28 cellular contexts compared by ENCODE assay signal in genomic region chr16:5214466-5214865, GRCh38.
"Had no signal": no experiment of that assay in that cellular context is flagged by ENCODE, and none has a peak within 500 bp of the region (broad histone marks: within the 10 kb centered on the region; RNA-seq: fewer than 3 reads in every experiment).

No MANE protein-coding gene starts in this region.

- H3K36me3 Mint-ChIP-seq: memory B cell; mesothelial cell of epicardium; naive B cell; natural killer cell treated with Interleukin-12 subunit alpha and Interleukin-12 subunit beta and Interleukin-15 and Interleukin-18, amount 100 ng/mL, for 72 hours; stimulated activated memory B cell treated with anti-CD40 and anti-IgM and Interleukin-4, amounts not matched to agents 10 μg/mL and 1 μg/mL and 100 μg/mL, for 72 hours; type B pancreatic cell had no signal

- H3K9me3 ChIP-seq: mucosa of descending colon, prostate gland, right atrium auricular region, testis, tibial artery had no signal

- H3K4me1 Mint-ChIP-seq: memory B cell; naive B cell; stimulated activated memory B cell treated with anti-CD40 and anti-IgM and Interleukin-4, amounts not matched to agents 10 μg/mL and 1 μg/mL and 100 μg/mL, for 72 hours had no signal

- ATAC-seq: foreskin keratinocyte; gastroesophageal sphincter; heart left ventricle; left lobe of liver; mucosa of descending colon; natural killer cell treated with Interleukin-12 subunit alpha and Interleukin-12 subunit beta and Interleukin-15 and Interleukin-18, amount 100 ng/mL, for 72 hours; stimulated activated memory B cell treated with anti-CD40 and anti-IgM and Interleukin-4, amounts not matched to agents 10 μg/mL and 1 μg/mL and 100 μg/mL, for 72 hours; stimulated activated naive CD8-positive, alpha-beta T cell treated with anti-CD3 and anti-CD28 coated beads, Interleukin-15, Interleukin-2, amounts not matched to agents 100 U/mL and 50 U/mL, for 24 hours had no signal

- H3K36me3 ChIP-seq: esophagus muscularis mucosa, gastroesophageal sphincter, heart left ventricle, prostate gland, right atrium auricular region, spleen, tibial artery had no signal

- H3K27ac ChIP-seq: dorsolateral prefrontal cortex, esophagus muscularis mucosa, foreskin keratinocyte, gastroesophageal sphincter, heart left ventricle, hepatocyte, parathyroid adenoma, prostate gland, right atrium auricular region, skin epidermis, spleen, testis, tibial artery had no signal

- DNase-seq: dorsolateral prefrontal cortex; effector CD4-positive, alpha-beta T cell; foreskin keratinocyte; heart left ventricle; kidney; mucosa of descending colon; naive B cell; spleen; stimulated activated CD4-positive, alpha-beta T cell treated with anti-CD3 and anti-CD28 coated beads, Interleukin-4, amount 100 ng/mL, for 4 hours; stimulated activated naive CD8-positive, alpha-beta T cell treated with anti-CD3 and anti-CD28 coated beads, Interleukin-15, Interleukin-2, amounts not matched to agents 100 U/mL and 50 U/mL, for 24 hours; substantia nigra; testis; tibial artery had no signal

- H3K4me3 ChIP-seq: dorsolateral prefrontal cortex, esophagus muscularis mucosa, gastroesophageal sphincter, heart left ventricle, hepatocyte, lung, mucosa of descending colon, prostate gland, right atrium auricular region, skin epidermis, spleen, testis, tibial artery had no signal

- H3K9me3 Mint-ChIP-seq: memory B cell; mesothelial cell of epicardium; natural killer cell treated with Interleukin-12 subunit alpha and Interleukin-12 subunit beta and Interleukin-15 and Interleukin-18, amount 100 ng/mL, for 72 hours; neural crest cell; stimulated activated memory B cell treated with anti-CD40 and anti-IgM and Interleukin-4, amounts not matched to agents 10 μg/mL and 1 μg/mL and 100 μg/mL, for 72 hours; type B pancreatic cell had no signal

- H3K9ac ChIP-seq: parathyroid adenoma had no signal

- H3K27me3 ChIP-seq: foreskin keratinocyte, hepatocyte, right atrium auricular region, testis had no signal

- H3K4me3 Mint-ChIP-seq: memory B cell; mesothelial cell of epicardium; naive B cell; natural killer cell treated with Interleukin-12 subunit alpha and Interleukin-12 subunit beta and Interleukin-15 and Interleukin-18, amount 100 ng/mL, for 72 hours; neural crest cell; stimulated activated memory B cell treated with anti-CD40 and anti-IgM and Interleukin-4, amounts not matched to agents 10 μg/mL and 1 μg/mL and 100 μg/mL, for 72 hours; type B pancreatic cell had no signal

- H3K4me1 ChIP-seq: esophagus muscularis mucosa, foreskin keratinocyte, gastroesophageal sphincter, heart left ventricle, parathyroid adenoma, prostate gland, right atrium auricular region, spleen, testis, tibial artery had no signal

- H3K27ac Mint-ChIP-seq: memory B cell; mesothelial cell of epicardium; natural killer cell treated with Interleukin-12 subunit alpha and Interleukin-12 subunit beta and Interleukin-15 and Interleukin-18, amount 100 ng/mL, for 72 hours; stimulated activated memory B cell treated with anti-CD40 and anti-IgM and Interleukin-4, amounts not matched to agents 10 μg/mL and 1 μg/mL and 100 μg/mL, for 72 hours; type B pancreatic cell had no signal
